26 cellular contexts compared by ENCODE assay signal in genomic region chr22:44207981-44208317, GRCh38. TPM values are rescaled to one million over a fixed set of nuclear protein-coding genes. Genes with fewer than 3 reads are reported as not detected.
"Had no signal": no experiment of that assay in that cellular context is flagged by ENCODE, and none has a peak within 500 bp of the region (broad histone marks: within the 10 kb centered on the region; RNA-seq: fewer than 3 reads in every experiment).

No MANE protein-coding gene starts in this region.

- H3K36me3 ChIP-seq: prostate gland, thoracic aorta, upper lobe of right lung had no signal

- H3K9ac ChIP-seq: SK-N-SH had no signal

- H3K9me3 Mint-ChIP-seq: dendritic cell treated with granulocyte-macrophage colony-stimulating factor and Interleukin-4, amounts not matched to agents 40 ng/mL and 50 ng/mL, for 4 days had no signal

- DNase-seq: activated CD4-positive, alpha-beta memory T cell treated with anti-CD3 and anti-CD28 coated beads for 36 hours; activated CD8-positive, alpha-beta memory T cell treated with anti-CD3 and anti-CD28 coated beads, Interleukin-2, amount 10 ng/mL, durations not matched to agents 7 days and 5 days; activated gamma-delta T cell treated with Interleukin-2 at 50 U/mL for 16 hours; activated naive CD8-positive, alpha-beta T cell treated with anti-CD3 and anti-CD28 coated beads, Interleukin-2, amount 10 ng/mL, durations not matched to agents 7 days and 5 days; activated T-cell treated with anti-CD3 and anti-CD28 coated beads, Interleukin-2, amount 50 U/mL, for 4 hours; cerebellar nuclear complex; foreskin melanocyte; left cardiac atrium; midbrain; occipital lobe; right cardiac atrium; stimulated activated CD4-positive, alpha-beta T cell treated with anti-CD3 and anti-CD28 coated beads, Interleukin-15, amount 100 ng/mL, for 24 hours; stimulated activated CD4-positive, alpha-beta T cell treated with anti-CD3 and anti-CD28 coated beads, Interleukin-4, amount 100 ng/mL, for 1 hour; stimulated activated naive CD8-positive, alpha-beta T cell treated with anti-CD3 and anti-CD28 coated beads, Interleukin-15, Interleukin-2, amounts not matched to agents 100 U/mL and 50 U/mL, for 24 hours; T-helper 1 cell; T1000; upper lobe of right lung had no signal

- H3K9me3 ChIP-seq: prostate gland, SK-N-SH had no signal

- H3K4me1 ChIP-seq: prostate gland, upper lobe of right lung had no signal

- H3K4me2 ChIP-seq: SK-N-SH had no signal

- H3K27me3 Mint-ChIP-seq: activated CD4-positive, alpha-beta memory T cell treated with anti-CD3 and anti-CD28 coated beads for 36 hours; activated CD8-positive, alpha-beta memory T cell treated with anti-CD3 and anti-CD28 coated beads, Interleukin-2, amount 10 ng/mL, durations not matched to agents 7 days and 5 days; activated naive CD8-positive, alpha-beta T cell treated with anti-CD3 and anti-CD28 coated beads, Interleukin-2, amount 10 ng/mL, durations not matched to agents 7 days and 5 days; dendritic cell treated with granulocyte-macrophage colony-stimulating factor and Interleukin-4, amounts not matched to agents 40 ng/mL and 50 ng/mL, for 4 days had no signal

- H3K27ac ChIP-seq: epithelial cell of prostate, prostate gland, skin epidermis, thoracic aorta, upper lobe of right lung had no signal

- H3K27ac Mint-ChIP-seq: activated CD4-positive, alpha-beta memory T cell treated with anti-CD3 and anti-CD28 coated beads for 36 hours; activated CD8-positive, alpha-beta memory T cell treated with anti-CD3 and anti-CD28 coated beads, Interleukin-2, amount 10 ng/mL, durations not matched to agents 7 days and 5 days; activated naive CD8-positive, alpha-beta T cell treated with anti-CD3 and anti-CD28 coated beads, Interleukin-2, amount 10 ng/mL, durations not matched to agents 7 days and 5 days; dendritic cell treated with granulocyte-macrophage colony-stimulating factor and Interleukin-4, amounts not matched to agents 40 ng/mL and 50 ng/mL, for 4 days had no signal

- ATAC-seq: activated CD8-positive, alpha-beta memory T cell treated with anti-CD3 and anti-CD28 coated beads, Interleukin-2, amount 10 ng/mL, durations not matched to agents 7 days and 5 days; activated T-cell treated with anti-CD3 and anti-CD28 coated beads, Interleukin-2, amount 50 U/mL, for 4 hours; left cardiac atrium; right cardiac atrium; stimulated activated naive CD8-positive, alpha-beta T cell treated with anti-CD3 and anti-CD28 coated beads, Interleukin-15, Interleukin-2, amounts not matched to agents 100 U/mL and 50 U/mL, for 24 hours; upper lobe of right lung had no signal

- H3K4me3 ChIP-seq: lung, prostate gland, skin epidermis, thoracic aorta, upper lobe of right lung had no signal

- H3K27me3 ChIP-seq: upper lobe of right lung had no signal

- H3K4me3 Mint-ChIP-seq: activated CD4-positive, alpha-beta memory T cell treated with anti-CD3 and anti-CD28 coated beads for 36 hours; activated CD8-positive, alpha-beta memory T cell treated with anti-CD3 and anti-CD28 coated beads, Interleukin-2, amount 10 ng/mL, durations not matched to agents 7 days and 5 days; activated naive CD8-positive, alpha-beta T cell treated with anti-CD3 and anti-CD28 coated beads, Interleukin-2, amount 10 ng/mL, durations not matched to agents 7 days and 5 days; activated T-cell treated with anti-CD3 and anti-CD28 coated beads, Interleukin-2, amount 50 U/mL, for 4 hours; brain; dendritic cell treated with granulocyte-macrophage colony-stimulating factor and Interleukin-4, amounts not matched to agents 40 ng/mL and 50 ng/mL, for 4 days had no signal

- H3K36me3 Mint-ChIP-seq: brain had no signal

RNA-seq across cellular contexts. Expression of gene PARVG, which starts 27.2 kb away (rescaled TPM):
- total RNA-seq: fibroblast of lung had no signal
- polyA plus RNA-seq: fibroblast of lung had no signal
